In the genomic region with DNA sequence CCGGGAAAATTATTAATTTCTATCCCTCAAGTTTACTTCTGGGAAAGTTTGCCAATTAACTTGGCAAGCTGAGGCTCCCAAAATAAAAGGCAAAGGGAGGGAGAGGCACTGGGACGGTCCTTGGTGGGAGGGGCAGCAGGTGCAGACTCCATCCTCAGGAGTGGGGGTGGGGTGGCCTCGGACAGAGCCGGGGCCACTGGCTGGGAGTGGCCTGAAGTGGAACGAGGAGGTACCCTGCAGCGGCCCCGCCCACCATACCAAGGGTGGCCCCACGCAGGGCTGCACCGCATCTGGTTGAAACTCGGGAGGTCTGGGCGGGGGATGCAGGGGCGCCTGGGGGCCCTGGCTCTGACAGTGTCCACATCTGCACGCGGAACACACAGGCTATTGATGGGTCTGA, we compare ENCODE assay signal across 1 cellular context.
TF ChIP-seq lines count a peak whose summit lies in the region.

No MANE protein-coding gene starts in this region.

TF ChIP-seq in HEK293, 187 proteins besides CTCF, POLR2A, EP300 and RAD21 (continued from another document and continues in another):
- TF ChIP-seq PRDM10 (tag by site-specific recombination; IDR thresholded peaks at IDR 0.05) = no peak
- no peak for TF ChIP-seq ZNF138 (tag by site-specific recombination; IDR thresholded peaks at IDR 0.05; ENCODE audit: borderline replicate concordance)
- TF ChIP-seq, protein P1, sequence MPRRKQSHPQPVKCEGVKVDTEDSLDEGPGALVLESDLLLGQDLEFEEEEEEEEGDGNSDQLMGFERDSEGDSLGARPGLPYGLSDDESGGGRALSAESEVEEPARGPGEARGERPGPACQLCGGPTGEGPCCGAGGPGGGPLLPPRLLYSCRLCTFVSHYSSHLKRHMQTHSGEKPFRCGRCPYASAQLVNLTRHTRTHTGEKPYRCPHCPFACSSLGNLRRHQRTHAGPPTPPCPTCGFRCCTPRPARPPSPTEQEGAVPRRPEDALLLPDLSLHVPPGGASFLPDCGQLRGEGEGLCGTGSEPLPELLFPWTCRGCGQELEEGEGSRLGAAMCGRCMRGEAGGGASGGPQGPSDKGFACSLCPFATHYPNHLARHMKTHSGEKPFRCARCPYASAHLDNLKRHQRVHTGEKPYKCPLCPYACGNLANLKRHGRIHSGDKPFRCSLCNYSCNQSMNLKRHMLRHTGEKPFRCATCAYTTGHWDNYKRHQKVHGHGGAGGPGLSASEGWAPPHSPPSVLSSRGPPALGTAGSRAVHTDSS (tag by site-specific recombination; IDR thresholded peaks at IDR 0.05) = no peak
- TF ChIP-seq ZBTB8A (tag by site-specific recombination; IDR thresholded peaks at IDR 0.05) = peak; percentile 24; the same call in 1 of the 2 replicates
- TF ChIP-seq ZNF670 (tag by site-specific recombination; IDR thresholded peaks at IDR 0.05; ENCODE audit: low read depth) = no peak
- TF ChIP-seq YY2 (tag by site-specific recombination; IDR thresholded peaks at IDR 0.05) = no peak
- TF ChIP-seq ZNF26 (tag by site-specific recombination; IDR thresholded peaks at IDR 0.05) = no peak
- TF ChIP-seq, protein P2, sequence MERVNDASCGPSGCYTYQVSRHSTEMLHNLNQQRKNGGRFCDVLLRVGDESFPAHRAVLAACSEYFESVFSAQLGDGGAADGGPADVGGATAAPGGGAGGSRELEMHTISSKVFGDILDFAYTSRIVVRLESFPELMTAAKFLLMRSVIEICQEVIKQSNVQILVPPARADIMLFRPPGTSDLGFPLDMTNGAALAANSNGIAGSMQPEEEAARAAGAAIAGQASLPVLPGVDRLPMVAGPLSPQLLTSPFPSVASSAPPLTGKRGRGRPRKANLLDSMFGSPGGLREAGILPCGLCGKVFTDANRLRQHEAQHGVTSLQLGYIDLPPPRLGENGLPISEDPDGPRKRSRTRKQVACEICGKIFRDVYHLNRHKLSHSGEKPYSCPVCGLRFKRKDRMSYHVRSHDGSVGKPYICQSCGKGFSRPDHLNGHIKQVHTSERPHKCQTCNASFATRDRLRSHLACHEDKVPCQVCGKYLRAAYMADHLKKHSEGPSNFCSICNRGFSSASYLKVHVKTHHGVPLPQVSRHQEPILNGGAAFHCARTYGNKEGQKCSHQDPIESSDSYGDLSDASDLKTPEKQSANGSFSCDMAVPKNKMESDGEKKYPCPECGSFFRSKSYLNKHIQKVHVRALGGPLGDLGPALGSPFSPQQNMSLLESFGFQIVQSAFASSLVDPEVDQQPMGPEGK (tag by site-specific recombination; IDR thresholded peaks at IDR 0.05) = peak; percentile 37; the same call in 1 of the 2 replicates
- 0 out of 2 replicates have a peak, but pooled peaks have one; percentile 13 for TF ChIP-seq ZBTB7A (tag by site-specific recombination; IDR thresholded peaks at IDR 0.05; ENCODE audit: low read depth)
- TF ChIP-seq ZNF48 (tag by site-specific recombination; IDR thresholded peaks at IDR 0.05) = no peak
- TF ChIP-seq KLF16 (tag by site-specific recombination; IDR thresholded peaks at IDR 0.05) = no peak
- TF ChIP-seq, protein P3, sequence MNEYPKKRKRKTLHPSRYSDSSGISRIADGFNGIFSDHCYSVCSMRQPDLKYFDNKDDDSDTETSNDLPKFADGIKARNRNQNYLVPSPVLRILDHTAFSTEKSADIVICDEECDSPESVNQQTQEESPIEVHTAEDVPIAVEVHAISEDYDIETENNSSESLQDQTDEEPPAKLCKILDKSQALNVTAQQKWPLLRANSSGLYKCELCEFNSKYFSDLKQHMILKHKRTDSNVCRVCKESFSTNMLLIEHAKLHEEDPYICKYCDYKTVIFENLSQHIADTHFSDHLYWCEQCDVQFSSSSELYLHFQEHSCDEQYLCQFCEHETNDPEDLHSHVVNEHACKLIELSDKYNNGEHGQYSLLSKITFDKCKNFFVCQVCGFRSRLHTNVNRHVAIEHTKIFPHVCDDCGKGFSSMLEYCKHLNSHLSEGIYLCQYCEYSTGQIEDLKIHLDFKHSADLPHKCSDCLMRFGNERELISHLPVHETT (tag by site-specific recombination; IDR thresholded peaks at IDR 0.05) = no peak
- TF ChIP-seq GLIS1 (tag by site-specific recombination; IDR thresholded peaks at IDR 0.05) = peak; percentile 81; the same call in 1 of the 2 replicates
- TF ChIP-seq ZBTB26 (tag by site-specific recombination; optimal IDR thresholded peaks at IDR 0.05) = no peak
- TF ChIP-seq BCL11A (tag by site-specific recombination; IDR thresholded peaks at IDR 0.05; ENCODE audit: low read depth) = no peak
- no peak for TF ChIP-seq REPIN1 (tag by site-specific recombination; IDR thresholded peaks at IDR 0.05; ENCODE audit: low read depth)
- no peak for TF ChIP-seq SCRT2 (tag by site-specific recombination; IDR thresholded peaks at IDR 0.05)
- TF ChIP-seq, protein P4, sequence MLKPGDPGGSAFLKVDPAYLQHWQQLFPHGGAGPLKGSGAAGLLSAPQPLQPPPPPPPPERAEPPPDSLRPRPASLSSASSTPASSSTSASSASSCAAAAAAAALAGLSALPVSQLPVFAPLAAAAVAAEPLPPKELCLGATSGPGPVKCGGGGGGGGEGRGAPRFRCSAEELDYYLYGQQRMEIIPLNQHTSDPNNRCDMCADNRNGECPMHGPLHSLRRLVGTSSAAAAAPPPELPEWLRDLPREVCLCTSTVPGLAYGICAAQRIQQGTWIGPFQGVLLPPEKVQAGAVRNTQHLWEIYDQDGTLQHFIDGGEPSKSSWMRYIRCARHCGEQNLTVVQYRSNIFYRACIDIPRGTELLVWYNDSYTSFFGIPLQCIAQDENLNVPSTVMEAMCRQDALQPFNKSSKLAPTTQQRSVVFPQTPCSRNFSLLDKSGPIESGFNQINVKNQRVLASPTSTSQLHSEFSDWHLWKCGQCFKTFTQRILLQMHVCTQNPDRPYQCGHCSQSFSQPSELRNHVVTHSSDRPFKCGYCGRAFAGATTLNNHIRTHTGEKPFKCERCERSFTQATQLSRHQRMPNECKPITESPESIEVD (tag by site-specific recombination; IDR thresholded peaks at IDR 0.05) = no peak
- TF ChIP-seq ZNF629 (tag by site-specific recombination; IDR thresholded peaks at IDR 0.05) = no peak
- no peak for TF ChIP-seq MYNN (tag by site-specific recombination; IDR thresholded peaks at IDR 0.05; ENCODE audit: borderline replicate concordance)
- TF ChIP-seq MEIS1 (CRISPR knock-in tag; IDR thresholded peaks at IDR 0.05; ENCODE audit: borderline replicate concordance) = no peak
- TF ChIP-seq ZNF341 (tag by site-specific recombination; IDR thresholded peaks at IDR 0.05; ENCODE audit: low read depth) = no peak
- TF ChIP-seq KLF7 (tag by site-specific recombination; IDR thresholded peaks at IDR 0.05; ENCODE audit: borderline replicate concordance) = no peak
- no peak for TF ChIP-seq HOXA7 (CRISPR knock-in tag; IDR thresholded peaks at IDR 0.05; ENCODE audit: borderline replicate concordance)
- TF ChIP-seq WT1 (tag by site-specific recombination; IDR thresholded peaks at IDR 0.05) = no peak
- no peak for TF ChIP-seq ZNF2 (tag by site-specific recombination; IDR thresholded peaks at IDR 0.05)
- no peak for TF ChIP-seq ZNF302 (tag by site-specific recombination; IDR thresholded peaks at IDR 0.05; ENCODE audit: low read depth)
- TF ChIP-seq ZNF394 (tag by site-specific recombination; IDR thresholded peaks at IDR 0.05; ENCODE audit: borderline replicate concordance) = no peak
- TF ChIP-seq PRDM2 (tag by site-specific recombination; IDR thresholded peaks at IDR 0.05; ENCODE audit: borderline replicate concordance) = no peak
- TF ChIP-seq ZNF10 (tag by site-specific recombination; IDR thresholded peaks at IDR 0.05) = no peak
- no peak for TF ChIP-seq ZNF624 (tag by site-specific recombination; IDR thresholded peaks at IDR 0.05)
- TF ChIP-seq, protein P5, sequence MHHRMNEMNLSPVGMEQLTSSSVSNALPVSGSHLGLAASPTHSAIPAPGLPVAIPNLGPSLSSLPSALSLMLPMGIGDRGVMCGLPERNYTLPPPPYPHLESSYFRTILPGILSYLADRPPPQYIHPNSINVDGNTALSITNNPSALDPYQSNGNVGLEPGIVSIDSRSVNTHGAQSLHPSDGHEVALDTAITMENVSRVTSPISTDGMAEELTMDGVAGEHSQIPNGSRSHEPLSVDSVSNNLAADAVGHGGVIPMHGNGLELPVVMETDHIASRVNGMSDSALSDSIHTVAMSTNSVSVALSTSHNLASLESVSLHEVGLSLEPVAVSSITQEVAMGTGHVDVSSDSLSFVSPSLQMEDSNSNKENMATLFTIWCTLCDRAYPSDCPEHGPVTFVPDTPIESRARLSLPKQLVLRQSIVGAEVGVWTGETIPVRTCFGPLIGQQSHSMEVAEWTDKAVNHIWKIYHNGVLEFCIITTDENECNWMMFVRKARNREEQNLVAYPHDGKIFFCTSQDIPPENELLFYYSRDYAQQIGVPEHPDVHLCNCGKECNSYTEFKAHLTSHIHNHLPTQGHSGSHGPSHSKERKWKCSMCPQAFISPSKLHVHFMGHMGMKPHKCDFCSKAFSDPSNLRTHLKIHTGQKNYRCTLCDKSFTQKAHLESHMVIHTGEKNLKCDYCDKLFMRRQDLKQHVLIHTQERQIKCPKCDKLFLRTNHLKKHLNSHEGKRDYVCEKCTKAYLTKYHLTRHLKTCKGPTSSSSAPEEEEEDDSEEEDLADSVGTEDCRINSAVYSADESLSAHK (tag by site-specific recombination; IDR thresholded peaks at IDR 0.05) = no peak
- TF ChIP-seq ZNF37A (tag by site-specific recombination; IDR thresholded peaks at IDR 0.05) = no peak
